Comparison of ENCODE assay signal across 17 cellular contexts in the genomic region with DNA sequence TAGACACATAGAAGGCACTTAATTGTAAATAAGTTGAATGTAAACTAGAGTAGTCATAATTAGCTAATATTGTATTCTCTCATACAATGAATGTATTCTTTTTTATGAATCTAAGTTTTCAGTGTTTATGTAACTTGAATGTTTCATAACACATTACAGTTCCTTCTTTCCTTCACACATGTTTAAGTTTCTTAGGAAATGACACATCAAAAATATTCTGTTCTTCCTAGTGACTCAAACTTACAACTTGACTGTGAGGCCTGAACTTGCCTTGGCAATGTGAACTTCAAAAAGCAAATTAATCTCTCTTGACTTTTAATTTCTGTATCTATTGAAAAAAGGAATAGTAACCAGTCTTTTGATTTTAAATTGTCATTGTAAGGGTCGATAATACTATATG.
DNase-seq lines count a peak whose midpoint lies in the region; ATAC-seq and TF ChIP-seq lines count a peak whose summit lies in the region.
"Had no signal": no experiment of that assay in that cellular context is flagged by ENCODE, and none has a peak within 500 bp of the region (broad histone marks: within the 10 kb centered on the region; RNA-seq: fewer than 3 reads in every experiment).

No MANE protein-coding gene starts in this region.

- H3K27ac ChIP-seq in mammary epithelial cell (ENCODE audit: insufficient read depth, low read depth, low read length) (peak overlapping the region; percentile 60), mesenchymal stem cell (ENCODE audit: low read length, poor library complexity, severe bottlenecking) (no peak overlapping the region)
- H3K27ac ChIP-seq: esophagus muscularis mucosa, neural progenitor cell, Peyer's patch, right lobe of liver, transverse colon had no signal

- no peak overlapping the region for H4K8ac ChIP-seq in mesenchymal stem cell (ENCODE audit: low read length)

- CTCF ChIA-PET in mammary epithelial cell (lab: Charles Lee; ENCODE audit: low non-redundant PET) = no interaction called here

- BruUV-seq in mammary epithelial cell (replicated peaks; lab: Mats Ljungman, UMichigan) = no TSS peak

- H3K9ac ChIP-seq in mammary epithelial cell (ENCODE audit: insufficient read depth, low read length) (no peak overlapping the region), mesenchymal stem cell (ENCODE audit: low read length) (no peak overlapping the region)
- H3K9ac ChIP-seq: neural progenitor cell had no signal

- in situ Hi-C loops in mammary epithelial cell (cut with MboI; ENCODE audit: low sequenced_read_pairs in 2 of 2) = no loop called here

- no peaks in the 10 kb centered on the region for H3K9me3 ChIP-seq in mammary epithelial cell (replicated peaks; ENCODE audit: insufficient read depth, low read length)
- H3K9me3 ChIP-seq in mesenchymal stem cell (ENCODE audit: control insufficient read depth, low read length) = no peaks in the 10 kb centered on the region
- H3K9me3 ChIP-seq: esophagus muscularis mucosa, Peyer's patch, right lobe of liver, transverse colon had no signal

- H3K79me1 ChIP-seq in mesenchymal stem cell (replicated peaks; ENCODE audit: low read length, poor library complexity, severe bottlenecking) = no peaks in the 10 kb centered on the region

- H2BK15ac ChIP-seq in mesenchymal stem cell (ENCODE audit: low read depth, poor library complexity, severe bottlenecking) = no peak overlapping the region

- intact Hi-C loops in mammary epithelial cell (cut with micrococcal nuclease) = no loop called here

- peaks cover 12% of the 10 kb centered on the region for H3K4me1 ChIP-seq in mammary epithelial cell (ENCODE audit: insufficient read depth, low read length)
- no peaks in the 10 kb centered on the region for H3K4me1 ChIP-seq in mesenchymal stem cell (ENCODE audit: control insufficient read depth, insufficient read depth, low read depth, low read length)
- H3K4me1 ChIP-seq: esophagus muscularis mucosa, neural progenitor cell, Peyer's patch, right lobe of liver, transverse colon had no signal

- H3K27me3 ChIP-seq in mammary epithelial cell (ENCODE audit: insufficient read depth, low read length) = no peaks in the 10 kb centered on the region
- no peaks in the 10 kb centered on the region for H3K27me3 ChIP-seq in mesenchymal stem cell (ENCODE audit: control insufficient read depth in 1 of 2, insufficient read depth in 1 of 2, low read length in 2 of 2)
- H3K27me3 ChIP-seq: esophagus muscularis mucosa, neural progenitor cell, Peyer's patch, right lobe of liver, transverse colon had no signal

- H3K4me3 ChIP-seq in mammary epithelial cell (replicated peaks in 1 of 3; ENCODE audit: insufficient read depth in 1 of 3, low read depth in 2 of 3, low read length in 3 of 3) (no peak overlapping the region), mesenchymal stem cell (ENCODE audit: insufficient read depth in 1 of 2, low read depth in 1 of 2, low read length in 2 of 2) (no peak overlapping the region)
- H3K4me3 ChIP-seq: esophagus muscularis mucosa, neural progenitor cell, Peyer's patch, right lobe of liver, transverse colon had no signal

- no peak overlapping the region for H3K4ac ChIP-seq in mesenchymal stem cell (ENCODE audit: low read depth in 1 of 2, low read length in 2 of 2)

- H3K36me3 ChIP-seq in mammary epithelial cell (ENCODE audit: insufficient read depth, low read length) = no peaks in the 10 kb centered on the region
- H3K36me3 ChIP-seq in mesenchymal stem cell (ENCODE audit: control insufficient read depth in 1 of 2, insufficient read depth in 2 of 2, low read depth in 1 of 2, low read length in 2 of 2) = no peaks in the 10 kb centered on the region
- H3K36me3 ChIP-seq: esophagus muscularis mucosa, neural progenitor cell, right lobe of liver, transverse colon had no signal

- H2AFZ ChIP-seq in mammary epithelial cell (ENCODE audit: low read depth, low read length) (peak overlapping the region; percentile 31), mesenchymal stem cell (ENCODE audit: low read depth, low read length) (no peak overlapping the region)
- H2AFZ ChIP-seq: neural progenitor cell had no signal

- H2AK5ac ChIP-seq in mesenchymal stem cell (ENCODE audit: low read length, severe bottlenecking) = no peak overlapping the region

- no peak for ATAC-seq in HG02884 (IDR thresholded peaks at IDR 0.05; ENCODE audit: unreplicated experiment)
- ATAC-seq: activated naive CD8-positive, alpha-beta T cell treated with anti-CD3 and anti-CD28 coated beads, Interleukin-2, amount 50 U/mL, for 24 hours; CD8-positive, alpha-beta T cell; right lobe of liver had no signal

- no peak overlapping the region for H3K23ac ChIP-seq in mesenchymal stem cell (ENCODE audit: low read length in 2 of 2)

- H2BK12ac ChIP-seq in mesenchymal stem cell (ENCODE audit: low read length in 2 of 2) = no peak overlapping the region

- TF ChIP-seq CTCF in mammary epithelial cell (conservative IDR thresholded peaks at IDR 0.05 in 1 of 2, IDR thresholded peaks at IDR 0.05 in 1 of 2; ENCODE audit: extremely low read depth in 1 of 2, insufficient read depth in 1 of 2, low read depth in 1 of 2, low read length in 2 of 2) = no peak

- H4K91ac ChIP-seq in mesenchymal stem cell (ENCODE audit: low read length) = no peak overlapping the region

- H3K14ac ChIP-seq in mesenchymal stem cell (ENCODE audit: low read length in 2 of 2) = no peak overlapping the region

- no peaks in the 10 kb centered on the region for H3K79me2 ChIP-seq in mammary epithelial cell (ENCODE audit: insufficient read depth, low read length)

- dilution Hi-C loops in mammary epithelial cell (cut with HindIII; ENCODE audit: low sequenced_read_pairs) = no loop called here

- no peaks in the 10 kb centered on the region for H4K20me1 ChIP-seq in mammary epithelial cell (ENCODE audit: insufficient read depth, low read length)

- H3K4me2 ChIP-seq in mammary epithelial cell (ENCODE audit: insufficient read depth, low read depth, low read length) (peak overlapping the region; percentile 25), mesenchymal stem cell (ENCODE audit: low read length, poor library complexity, severe bottlenecking) (no peak overlapping the region)
- H3K4me2 ChIP-seq: neural progenitor cell had no signal

- DNase-seq in GM03348 (ENCODE audit: low spot score) (peak; percentile 9), NCI-H226 (peak; percentile 39), mammary epithelial cell (peak; percentile 78), mesenchymal stem cell (peak; percentile 12), NCI-H1930 (lab: John Stamatoyannopoulos, UW) (no peak), NCI-H1694 treated with DMSO at 0.1 percent for 48 hours (lab: John Stamatoyannopoulos, UW) (no peak)
- DNase-seq: activated CD4-positive, alpha-beta T cell treated with anti-CD3 and anti-CD28 coated beads for 4 hours; activated naive CD8-positive, alpha-beta T cell treated with anti-CD3 and anti-CD28 coated beads, Interleukin-2, amount 50 U/mL, for 24 hours; CD8-positive, alpha-beta T cell; NCI-H446 treated with DMSO at 0.1 percent for 48 hours; Peyer's patch; right lobe of liver; stimulated activated CD4-positive, alpha-beta T cell treated with anti-CD3 and anti-CD28 coated beads, Interleukin-4, amount 100 ng/mL, for 1 hour; transverse colon had no signal

- no peak overlapping the region for H2BK120ac ChIP-seq in mesenchymal stem cell (ENCODE audit: low read depth, low read length)

- H2BK5ac ChIP-seq in mesenchymal stem cell (ENCODE audit: low read depth, low read length, poor library complexity, severe bottlenecking) = no peak overlapping the region

- 45% methylated on average over 1 of the region's 1 CpG for WGBS in mammary epithelial cell (ENCODE audit: low coverage, missing lambda C conversion rate)
- no CpG with 5 or more reads among the region's 1 CpG for WGBS in mesenchymal stem cell

- H3K18ac ChIP-seq in mesenchymal stem cell (ENCODE audit: low read depth in 1 of 2, low read length in 2 of 2) = no peak overlapping the region

Comparison
In these comparisons a context has a peak if more than half of its experiments do, and no peak if none do; other contexts are left out.
1. DNase-seq: peak in GM03348 (single experiment), NCI-H226 (single experiment), mammary epithelial cell (single experiment) and mesenchymal stem cell (single experiment); none in NCI-H1930 (0 of 2) and NCI-H1694 treated with DMSO at 0.1 percent for 48 hours (single experiment).